Comparison of ENCODE assay signal across 21 cellular contexts in the genomic region with DNA sequence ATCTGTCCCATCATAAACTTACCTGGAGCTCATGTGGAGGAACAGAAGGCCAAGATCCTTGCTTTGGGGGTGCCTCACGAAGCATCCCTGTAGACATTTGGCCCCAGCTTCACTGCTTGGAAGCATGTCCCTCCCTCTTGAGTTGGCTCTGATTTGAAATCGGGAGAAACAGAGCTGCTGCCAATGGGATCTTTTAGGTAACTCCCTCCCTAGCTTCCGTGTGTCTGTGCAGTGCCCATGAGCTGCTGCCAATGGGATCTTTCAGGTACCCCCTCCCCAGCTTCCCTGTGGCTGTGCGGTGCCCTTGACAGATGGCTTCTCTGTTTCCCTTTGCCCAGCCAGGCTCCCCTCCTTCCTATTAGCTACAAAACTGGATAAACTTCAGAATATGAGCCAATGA.
DNase-seq lines count a peak whose midpoint lies in the region; ATAC-seq, FAIRE-seq and TF ChIP-seq lines count a peak whose summit lies in the region.
"Had no signal": no experiment of that assay in that cellular context is flagged by ENCODE, and none has a peak within 500 bp of the region (broad histone marks: within the 10 kb centered on the region; RNA-seq: fewer than 3 reads in every experiment).

No MANE protein-coding gene starts in this region.

- peak overlapping the region; percentile 68 to 95 for H3K27ac Mint-ChIP-seq in natural killer cell
- H3K27ac Mint-ChIP-seq in natural killer cell treated with Interleukin-12 subunit alpha and Interleukin-12 subunit beta and Interleukin-15 and Interleukin-18, amount 100 ng/mL, for 72 hours: peak overlapping the region in 1 of 2 donors; percentile 58
- H3K27ac Mint-ChIP-seq: B cell had no signal

- H3K4me3 ChIP-seq in coronary artery: no peak overlapping the region
- H3K4me3 ChIP-seq: A549, SJCRH30 had no signal

- DNase-seq in natural killer cell (no peak), NCI-H69 (lab: John Stamatoyannopoulos, UW) (peak; percentile 29), coronary artery (ENCODE audit: low spot score) (peak; percentile 43), germinal center (ENCODE audit: low spot score) (no peak), urothelium cell line (ENCODE audit: low spot score) (no peak), NCI-H774 (lab: John Stamatoyannopoulos, UW) (no peak)
- DNase-seq in natural killer cell treated with Interleukin-12 subunit alpha and Interleukin-12 subunit beta and Interleukin-15 and Interleukin-18, amount 100 ng/mL, for 72 hours (ENCODE audit: low spot score): no peak
- DNase-seq: COR-L47, NCI-H1092, NCI-H1436, NCI-H187 treated with DMSO at 0.1 percent for 48 hours, NCI-H510A, NCI-H748 treated with DMSO at 0.1 percent for 48 hours, SJCRH30 had no signal

- TF ChIP-seq CTCF in natural killer cell (IDR thresholded peaks at IDR 0.05) (no peak), coronary artery (IDR thresholded peaks at IDR 0.05) (no peak)

- H3K27ac ChIP-seq in coronary artery: no peak overlapping the region
- H3K27ac ChIP-seq: SJCRH30 had no signal

- no peak for ATAC-seq in natural killer cell
- ATAC-seq in natural killer cell treated with Interleukin-12 subunit alpha and Interleukin-12 subunit beta and Interleukin-15 and Interleukin-18, amount 100 ng/mL, for 72 hours: no peak
- ATAC-seq in HG02870 (IDR thresholded peaks at IDR 0.05; ENCODE audit: unreplicated experiment): no peak
- ATAC-seq: A549 had no signal

- H3K36me3 Mint-ChIP-seq in natural killer cell: no peaks in the 10 kb centered on the region
- H3K36me3 Mint-ChIP-seq in natural killer cell treated with Interleukin-12 subunit alpha and Interleukin-12 subunit beta and Interleukin-15 and Interleukin-18, amount 100 ng/mL, for 72 hours: peaks cover 6% of the 10 kb centered on the region

- no peak for FAIRE-seq in urothelium cell line (lab: Jason Lieb, UNC)
- FAIRE-seq: A549, G401.6, GM12892, RCC 7860 had no signal

- H3K4me1 Mint-ChIP-seq in natural killer cell: peaks cover 67 to 68% of the 10 kb centered on the region in 2 donors
- peaks cover 58 to 65% of the 10 kb centered on the region in 2 donors for H3K4me1 Mint-ChIP-seq in natural killer cell treated with Interleukin-12 subunit alpha and Interleukin-12 subunit beta and Interleukin-15 and Interleukin-18, amount 100 ng/mL, for 72 hours (ENCODE audit: low read depth in 2 of 2)

- intact Hi-C loops in natural killer cell (cut with micrococcal nuclease): loop anchor here (10.0 kb wide), 1 partner anchor 301 kb away; no protein-coding TSS in a partner anchor

- no peaks in the 10 kb centered on the region for H3K27me3 Mint-ChIP-seq in natural killer cell (ENCODE audit: low read depth in 2 of 2)
- H3K27me3 Mint-ChIP-seq in natural killer cell treated with Interleukin-12 subunit alpha and Interleukin-12 subunit beta and Interleukin-15 and Interleukin-18, amount 100 ng/mL, for 72 hours: no peaks in the 10 kb centered on the region
- H3K27me3 Mint-ChIP-seq: B cell had no signal

- no peaks in the 10 kb centered on the region for H3K9me3 Mint-ChIP-seq in natural killer cell
- H3K9me3 Mint-ChIP-seq in natural killer cell treated with Interleukin-12 subunit alpha and Interleukin-12 subunit beta and Interleukin-15 and Interleukin-18, amount 100 ng/mL, for 72 hours: peaks cover 3% of the 10 kb centered on the region
- H3K9me3 Mint-ChIP-seq: CD14-positive monocyte had no signal

- no peak overlapping the region for H3K4me3 Mint-ChIP-seq in natural killer cell
- H3K4me3 Mint-ChIP-seq in natural killer cell treated with Interleukin-12 subunit alpha and Interleukin-12 subunit beta and Interleukin-15 and Interleukin-18, amount 100 ng/mL, for 72 hours: no peak overlapping the region
- H3K4me3 Mint-ChIP-seq: B cell, CD14-positive monocyte had no signal

Comparison
In these comparisons a context has a peak if more than half of its experiments do, and no peak if none do; other contexts are left out.
1. DNase-seq: peak in NCI-H69 (single experiment) and coronary artery (single experiment); none in natural killer cell (single experiment), natural killer cell treated with Interleukin-12 subunit alpha and Interleukin-12 subunit beta and Interleukin-15 and Interleukin-18, amount 100 ng/mL, for 72 hours (single experiment), germinal center (single experiment), urothelium cell line (single experiment) and NCI-H774 (single experiment).